Comparison of ENCODE assay signal across 25 cellular contexts in the genomic region with DNA sequence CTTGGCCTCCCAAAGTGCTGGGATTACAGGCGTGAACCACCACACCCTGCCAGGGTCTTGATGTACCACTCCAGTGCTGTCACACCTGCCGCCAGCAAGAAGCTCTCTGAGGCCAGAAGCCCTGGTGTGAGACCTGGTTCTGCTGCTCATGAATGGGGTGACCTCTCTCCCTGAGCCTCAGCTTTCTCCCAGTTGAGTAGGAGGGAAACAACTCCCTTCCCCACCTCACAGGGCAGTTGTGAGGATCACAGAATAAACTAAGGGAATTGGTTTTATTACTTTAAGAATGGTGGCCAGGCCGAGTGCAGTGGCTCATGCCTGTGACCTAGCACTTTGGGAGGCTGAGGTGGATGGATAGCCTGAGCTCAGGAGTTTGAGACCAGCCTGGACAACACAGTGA.
"Had no signal": no experiment of that assay in that cellular context is flagged by ENCODE, and none has a peak within 500 bp of the region (broad histone marks: within the 10 kb centered on the region; RNA-seq: fewer than 3 reads in every experiment).

No MANE protein-coding gene starts in this region.

- H3K27ac ChIP-seq: colonic mucosa, epithelial cell of prostate, esophagus squamous epithelium, gastrocnemius medialis, heart right ventricle, left lung, lower lobe of right lung had no signal

- H3K27me3 Mint-ChIP-seq: effector memory CD8-positive, alpha-beta T cell had no signal

- ATAC-seq: effector memory CD8-positive, alpha-beta T cell; esophagus mucosa; gastrocnemius medialis; heart right ventricle; left cardiac atrium; left lung; left ventricle myocardium superior; lower lobe of right lung had no signal

- DNase-seq: colonic mucosa; cortex of kidney; effector CD8-positive, alpha-beta T cell; effector memory CD8-positive, alpha-beta T cell; endodermal cell; erythroblast; esophagus squamous epithelium; foreskin fibroblast; foreskin melanocyte; gastrocnemius medialis; glutamatergic neuron; heart right ventricle; hippocampal formation; left cardiac atrium; left lung; left ventricle myocardium superior; lower lobe of right lung; mesenchymal stem cell; midbrain had no signal

- H3K27ac Mint-ChIP-seq: dendritic cell treated with granulocyte-macrophage colony-stimulating factor and Interleukin-4, amounts not matched to agents 40 ng/mL and 50 ng/mL, for 4 days; endodermal cell had no signal

- H3K36me3 ChIP-seq: colonic mucosa, esophagus squamous epithelium, gastrocnemius medialis, heart right ventricle, left lung, lower lobe of right lung had no signal

- H3K9me3 ChIP-seq: colonic mucosa, esophagus squamous epithelium, gastrocnemius medialis, heart right ventricle, left lung, lower lobe of right lung had no signal

- H3K4me3 Mint-ChIP-seq: dendritic cell treated with granulocyte-macrophage colony-stimulating factor and Interleukin-4, amounts not matched to agents 40 ng/mL and 50 ng/mL, for 4 days; effector memory CD8-positive, alpha-beta T cell; endodermal cell had no signal

- H3K27me3 ChIP-seq: colonic mucosa, esophagus squamous epithelium, gastrocnemius medialis, heart right ventricle, left lung had no signal

- H3K4me3 ChIP-seq: colonic mucosa, esophagus squamous epithelium, gastrocnemius medialis, heart right ventricle, left lung, lower lobe of right lung had no signal

- FAIRE-seq: endometrium, islet of Langerhans, keratinocyte had no signal

- H3K9me3 Mint-ChIP-seq: dendritic cell treated with granulocyte-macrophage colony-stimulating factor and Interleukin-4, amounts not matched to agents 40 ng/mL and 50 ng/mL, for 4 days; effector memory CD8-positive, alpha-beta T cell; endodermal cell had no signal
